In genomic region chr17:74554909-74555308, GRCh38 we compare ENCODE assay signal across 17 cellular contexts. TPM values are rescaled to one million over a fixed set of nuclear protein-coding genes. Genes with fewer than 3 reads are reported as not detected.
DNase-seq lines count a peak whose midpoint lies in the region; ATAC-seq and TF ChIP-seq lines count a peak whose summit lies in the region.
"Had no signal": no experiment of that assay in that cellular context is flagged by ENCODE, and none has a peak within 500 bp of the region (broad histone marks: within the 10 kb centered on the region; RNA-seq: fewer than 3 reads in every experiment).

No MANE protein-coding gene starts in this region.

- H3K4me1 Mint-ChIP-seq in endodermal cell, result no peaks in the 10 kb centered on the region
- H3K4me1 Mint-ChIP-seq in neural crest cell, result peaks cover 6% of the 10 kb centered on the region
- H3K4me1 Mint-ChIP-seq in activated CD8-positive, alpha-beta memory T cell treated with anti-CD3 and anti-CD28 coated beads, Interleukin-2, amount 10 ng/mL, durations not matched to agents 7 days and 5 days, result peaks cover 6% of the 10 kb centered on the region

- H3K27ac Mint-ChIP-seq in endodermal cell (no peak overlapping the region), neural crest cell (ENCODE audit: unreplicated experiment) (peak overlapping the region; percentile 57)
- no peak overlapping the region for H3K27ac Mint-ChIP-seq in activated CD8-positive, alpha-beta memory T cell treated with anti-CD3 and anti-CD28 coated beads, Interleukin-2, amount 10 ng/mL, durations not matched to agents 7 days and 5 days
- H3K27ac Mint-ChIP-seq: CD4-positive, alpha-beta T cell had no signal

- H3K4me3 ChIP-seq in heart left ventricle (no peak overlapping the region), endodermal cell (ENCODE audit: low read length) (no peak overlapping the region), tibial nerve (no peak overlapping the region)
- H3K4me3 ChIP-seq: BLaER1 treated with 17β-estradiol and CSF1 and Interleukin-3, amounts not matched to agents 10 nM and 100 nM; HAP-1 had no signal

- H3K27ac ChIP-seq in heart left ventricle (no peak overlapping the region), endodermal cell (ENCODE audit: low read depth, low read length) (no peak overlapping the region), tibial nerve (no peak overlapping the region)

- H3K9ac ChIP-seq in endodermal cell (ENCODE audit: extremely low read depth, low read length, poor library complexity, severe bottlenecking), result no peak overlapping the region

- no peaks in the 10 kb centered on the region for H3K36me3 ChIP-seq in heart left ventricle
- no peaks in the 10 kb centered on the region for H3K36me3 ChIP-seq in endodermal cell (ENCODE audit: control insufficient read depth, insufficient read depth, low read length)
- no peaks in the 10 kb centered on the region for H3K36me3 ChIP-seq in tibial nerve
- H3K36me3 ChIP-seq: BLaER1 treated with 17β-estradiol and CSF1 and Interleukin-3, amounts not matched to agents 10 nM and 100 nM; HAP-1 had no signal

- H3K4me3 Mint-ChIP-seq in endodermal cell (no peak overlapping the region), neural crest cell (no peak overlapping the region)
- no peak overlapping the region for H3K4me3 Mint-ChIP-seq in activated CD8-positive, alpha-beta memory T cell treated with anti-CD3 and anti-CD28 coated beads, Interleukin-2, amount 10 ng/mL, durations not matched to agents 7 days and 5 days
- H3K4me3 Mint-ChIP-seq: CD4-positive, alpha-beta T cell had no signal

- intact Hi-C loops in Right ventricle myocardium inferior (cut with DNase I) (no loop called here), heart left ventricle (cut with DNase I) (no loop called here)

- H3K9me3 Mint-ChIP-seq in endodermal cell (peaks cover 31% of the 10 kb centered on the region), neural crest cell (no peaks in the 10 kb centered on the region)
- H3K9me3 Mint-ChIP-seq in activated CD8-positive, alpha-beta memory T cell treated with anti-CD3 and anti-CD28 coated beads, Interleukin-2, amount 10 ng/mL, durations not matched to agents 7 days and 5 days (ENCODE audit: low read depth), result no peaks in the 10 kb centered on the region

- TF ChIP-seq EP300 in tibial nerve (IDR thresholded peaks at IDR 0.05), result no peak

- CTCF ChIA-PET in activated CD8-positive, alpha-beta memory T cell treated with anti-CD3 and anti-CD28 coated beads, Interleukin-2, amount 10 ng/mL, durations not matched to agents 7 days and 5 days (lab: Charles Lee), result interaction anchor here (1.3 kb wide), 1 partner anchor 45 kb away, joined by 4 read pairs; no protein-coding TSS in a partner anchor

- peaks cover 0 to 21% (median 0%) of the 10 kb centered on the region in 9 donors for H3K27me3 ChIP-seq in heart left ventricle
- no peaks in the 10 kb centered on the region for H3K27me3 ChIP-seq in endodermal cell (ENCODE audit: control insufficient read depth, insufficient read depth, low read length, poor library complexity, severe bottlenecking)
- H3K27me3 ChIP-seq in tibial nerve, result peaks cover 0 to 3% of the 10 kb centered on the region in 2 donors
- H3K27me3 ChIP-seq: BLaER1 treated with 17β-estradiol and CSF1 and Interleukin-3, amounts not matched to agents 10 nM and 100 nM had no signal

- H3K9me3 ChIP-seq in heart left ventricle, result no peaks in the 10 kb centered on the region
- H3K9me3 ChIP-seq in endodermal cell (ENCODE audit: control insufficient read depth, low read length), result peaks cover 13% of the 10 kb centered on the region
- no peaks in the 10 kb centered on the region for H3K9me3 ChIP-seq in tibial nerve
- H3K9me3 ChIP-seq: HAP-1 had no signal

- 43 to 58% (median 51%) methylated on average over 6 of the region's 6 CpGs for WGBS in heart left ventricle, 4 donors
- 86 to 100% methylated on average over 2 to 6 of the region's 6 CpGs for WGBS in endodermal cell (ENCODE audit: insufficient coverage in 1 of 2, insufficient read length in 1 of 2), 2 experiments
- 59 to 60% methylated on average over 6 of the region's 6 CpGs for WGBS in tibial nerve, 2 donors

- H3K27me3 Mint-ChIP-seq in endodermal cell (ENCODE audit: insufficient read depth) (peaks cover 9% of the 10 kb centered on the region), neural crest cell (ENCODE audit: low read depth) (peaks cover 18% of the 10 kb centered on the region)
- peaks cover 11% of the 10 kb centered on the region for H3K27me3 Mint-ChIP-seq in activated CD8-positive, alpha-beta memory T cell treated with anti-CD3 and anti-CD28 coated beads, Interleukin-2, amount 10 ng/mL, durations not matched to agents 7 days and 5 days
- H3K27me3 Mint-ChIP-seq: CD4-positive, alpha-beta T cell had no signal

- H3K4me1 ChIP-seq in heart left ventricle (peaks cover 0 to 11% (median 0%) of the 10 kb centered on the region in 12 donors), endodermal cell (ENCODE audit: control insufficient read depth, insufficient read depth, low read length) (no peaks in the 10 kb centered on the region), tibial nerve (no peaks in the 10 kb centered on the region)
- H3K4me1 ChIP-seq: HAP-1 had no signal

- TF ChIP-seq POLR2A in heart left ventricle (IDR thresholded peaks at IDR 0.05), result no peak
- no peak for TF ChIP-seq POLR2A in tibial nerve (IDR thresholded peaks at IDR 0.05)

- H3K36me3 Mint-ChIP-seq in endodermal cell (ENCODE audit: low read depth) (no peaks in the 10 kb centered on the region), neural crest cell (ENCODE audit: low read depth) (no peaks in the 10 kb centered on the region)
- no peaks in the 10 kb centered on the region for H3K36me3 Mint-ChIP-seq in activated CD8-positive, alpha-beta memory T cell treated with anti-CD3 and anti-CD28 coated beads, Interleukin-2, amount 10 ng/mL, durations not matched to agents 7 days and 5 days

- ATAC-seq in Right ventricle myocardium inferior, result no peak
- ATAC-seq in heart left ventricle, result no peak
- ATAC-seq in activated CD8-positive, alpha-beta memory T cell treated with anti-CD3 and anti-CD28 coated beads, Interleukin-2, amount 10 ng/mL, durations not matched to agents 7 days and 5 days, result no peak

- TF ChIP-seq CTCF in heart left ventricle (IDR thresholded peaks at IDR 0.05) (no peak), endodermal cell (conservative IDR thresholded peaks at IDR 0.05) (no peak), neural crest cell (conservative IDR thresholded peaks at IDR 0.05) (no peak), tibial nerve (IDR thresholded peaks at IDR 0.05) (no peak)

- peak; percentile 33 for DNase-seq in Right ventricle myocardium inferior (ENCODE audit: missing footprints)
- no peak for DNase-seq in heart left ventricle
- peak; percentile 20 for DNase-seq in endodermal cell
- DNase-seq in neural crest cell (ENCODE audit: low read depth, low spot score), result no peak
- no peak for DNase-seq in activated CD8-positive, alpha-beta memory T cell treated with anti-CD3 and anti-CD28 coated beads, Interleukin-2, amount 10 ng/mL, durations not matched to agents 7 days and 5 days
- no peak for DNase-seq in NCI-H2227 (lab: John Stamatoyannopoulos, UW; ENCODE audit: unreplicated experiment)
- no peak for DNase-seq in tibial nerve (ENCODE audit: low spot score in 2 of 2)
- DNase-seq: ACHN; Calu3; CD4-positive, alpha-beta T cell; DMS79 treated with DMSO at 0.1 percent for 48 hours; EL had no signal

RNA-seq across cellular contexts. Expression of gene CD300C, which starts 9.0 kb away (rescaled TPM):
- total RNA-seq in Right ventricle myocardium inferior (1.2 TPM), heart left ventricle (1 to 10 TPM in 2 of 9 donors, under 1 TPM in 4, not detected in 3; 0.31 to 5.0 (median 0.61) TPM), endodermal cell (not detected), neural crest cell (not detected in 2 replicates), tibial nerve (1 to 10 TPM in 2 of 4 donors, under 1 TPM in 1, not detected in 1; 0.59 to 1.8 (median 1.7) TPM)
- polyA plus RNA-seq in heart left ventricle, result under 1 TPM; 0.11 to 0.94 TPM
- polyA plus RNA-seq in endodermal cell (2013, experiment 1 of 2), result not detected
- not detected for polyA plus RNA-seq in endodermal cell (2013, experiment 2 of 2)
- total RNA-seq in activated CD8-positive, alpha-beta memory T cell treated with anti-CD3 and anti-CD28 coated beads, Interleukin-2, amount 10 ng/mL, durations not matched to agents 7 days and 5 days, result 1 to 10 TPM in 1 of 2 experiments, under 1 TPM in 1; 0.56 to 1.5 TPM
- total RNA-seq: Calu3, H1 had no signal
- polyA plus RNA-seq: H1 had no signal

RNA-seq across cellular contexts. Expression of gene CD300H, which starts 12.4 kb away (rescaled TPM):
- total RNA-seq in Right ventricle myocardium inferior, result not detected
- total RNA-seq in heart left ventricle, result 1 to 10 TPM in 1 of 9 donors, under 1 TPM in 2, not detected in 6; 0.60 to 1.5 (median 0.77) TPM
- under 1 TPM in 1 of 2 donors, not detected in 1; 0.30 TPM for polyA plus RNA-seq in heart left ventricle
- total RNA-seq in endodermal cell, result not detected
- not detected for polyA plus RNA-seq in endodermal cell (2013, experiment 1 of 2)
- not detected for polyA plus RNA-seq in endodermal cell (2013, experiment 2 of 2)
- not detected in 2 replicates for total RNA-seq in neural crest cell
- not detected for total RNA-seq in activated CD8-positive, alpha-beta memory T cell treated with anti-CD3 and anti-CD28 coated beads, Interleukin-2, amount 10 ng/mL, durations not matched to agents 7 days and 5 days
- not detected for total RNA-seq in tibial nerve
- total RNA-seq: A172; Calu3; CD4-positive, alpha-beta T cell; H1; HT-29 had no signal
- polyA plus RNA-seq: H1 had no signal

RNA-seq across cellular contexts. Expression of gene CD300LB, which starts 23.6 kb away (rescaled TPM):
- total RNA-seq in Right ventricle myocardium inferior (0.19 TPM), heart left ventricle (1 to 10 TPM in 1 of 9 donors, under 1 TPM in 5, not detected in 3; 0.14 to 2.3 (median 0.21) TPM), endodermal cell (not detected), neural crest cell (not detected in 2 replicates), tibial nerve (under 1 TPM in 2 of 4 donors, not detected in 2; 0.21 to 0.44 TPM)
- polyA plus RNA-seq in heart left ventricle, result under 1 TPM in 1 of 2 donors, not detected in 1; 0.40 TPM
- not detected for polyA plus RNA-seq in endodermal cell (2013, experiment 1 of 2)
- not detected for polyA plus RNA-seq in endodermal cell (2013, experiment 2 of 2)
- total RNA-seq in activated CD8-positive, alpha-beta memory T cell treated with anti-CD3 and anti-CD28 coated beads, Interleukin-2, amount 10 ng/mL, durations not matched to agents 7 days and 5 days, result not detected
- total RNA-seq: A172, Calu3, H1, HT-29 had no signal
- polyA plus RNA-seq: H1 had no signal

RNA-seq across cellular contexts. Expression of gene CD300LD, which starts 37.2 kb away (rescaled TPM):
- total RNA-seq in Right ventricle myocardium inferior (not detected), heart left ventricle (not detected), endodermal cell (not detected), neural crest cell (not detected in 2 replicates), tibial nerve (not detected)
- polyA plus RNA-seq in heart left ventricle, result not detected
- polyA plus RNA-seq in endodermal cell (2013, experiment 1 of 2), result not detected
- polyA plus RNA-seq in endodermal cell (2013, experiment 2 of 2), result not detected
- total RNA-seq in activated CD8-positive, alpha-beta memory T cell treated with anti-CD3 and anti-CD28 coated beads, Interleukin-2, amount 10 ng/mL, durations not matched to agents 7 days and 5 days, result not detected
- total RNA-seq: A172; Calu3; CD4-positive, alpha-beta T cell; H1; HT-29 had no signal
- polyA plus RNA-seq: H1 had no signal

Comparison
In these comparisons a context has a peak if more than half of its experiments do, and no peak if none do; other contexts are left out.
1. DNase-seq: peak in Right ventricle myocardium inferior (single experiment) and endodermal cell (single experiment); none in heart left ventricle (0 of 5), neural crest cell (single experiment), activated CD8-positive, alpha-beta memory T cell treated with anti-CD3 and anti-CD28 coated beads, Interleukin-2, amount 10 ng/mL, durations not matched to agents 7 days and 5 days (single experiment), NCI-H2227 (single experiment) and tibial nerve (0 of 2).